Comparison of ENCODE assay signal across 26 cellular contexts in genomic region chr4:1497189-1497801, GRCh38.
"Had no signal": no experiment of that assay in that cellular context is flagged by ENCODE, and none has a peak within 500 bp of the region (broad histone marks: within the 10 kb centered on the region; RNA-seq: fewer than 3 reads in every experiment).

No MANE protein-coding gene starts in this region.

- H3K79me2 ChIP-seq: parathyroid adenoma had no signal

- ATAC-seq: left colon; left lung; mucosa of descending colon; naive thymus-derived CD4-positive, alpha-beta T cell; psoas muscle; stimulated activated effector memory CD8-positive, alpha-beta T cell treated with anti-CD3 and anti-CD28 coated beads, Interleukin-12 subunit alpha, Interleukin-12 subunit beta, amount 100 ng/mL, for 72 hours had no signal

- H3K4me3 ChIP-seq: left lung, lung, mucosa of descending colon, neural progenitor cell, psoas muscle, sigmoid colon, spleen, suprapubic skin, thoracic aorta, tibial artery, vagina had no signal

- H3K9me3 ChIP-seq: left lung, mucosa of descending colon, neutrophil, psoas muscle, sigmoid colon, spleen, suprapubic skin, thoracic aorta, tibial artery, vagina had no signal

- H3K36me3 ChIP-seq: left lung, neural progenitor cell, neutrophil, sigmoid colon, spleen, suprapubic skin, thoracic aorta, tibial artery, vagina had no signal

- H2AFZ ChIP-seq: neural progenitor cell, parathyroid adenoma had no signal

- H3K9ac ChIP-seq: neural progenitor cell, parathyroid adenoma had no signal

- FAIRE-seq: islet of Langerhans, kidney, small intestine had no signal

- H3K27ac ChIP-seq: left lung, neural progenitor cell, neutrophil, parathyroid adenoma, psoas muscle, sigmoid colon, spleen, suprapubic skin, thoracic aorta, tibial artery, vagina had no signal

- H3K4me1 ChIP-seq: left lung, parathyroid adenoma, psoas muscle, sigmoid colon, spleen, suprapubic skin, tibial artery, vagina had no signal

- H3K27me3 ChIP-seq: neutrophil, vagina had no signal

- DNase-seq: hypothalamus; immature natural killer cell; kidney; left colon; midbrain; mucosa of descending colon; naive thymus-derived CD4-positive, alpha-beta T cell; nephron progenitor cell; occipital lobe; psoas muscle; sigmoid colon; small intestine; spleen; stimulated activated CD4-positive, alpha-beta T cell treated with anti-CD3 and anti-CD28 coated beads, Interleukin-4, amount 100 ng/mL, for 24 hours; stimulated activated naive CD4-positive, alpha-beta T cell had no signal

- H3K4me2 ChIP-seq: neural progenitor cell had no signal
